In genomic region chr1:43545686-43546387, GRCh38 we compare ENCODE assay signal across 8 cellular contexts. TPM values are rescaled to one million over a fixed set of nuclear protein-coding genes. Genes with fewer than 3 reads are reported as not detected.
DNase-seq lines count a peak whose midpoint lies in the region; ATAC-seq and TF ChIP-seq lines count a peak whose summit lies in the region.

No MANE protein-coding gene starts in this region.

- H3K4me1 ChIP-seq in PC-9 (replicated peaks; ENCODE audit: insufficient read depth): peaks cover 57% of the 10 kb centered on the region
- peaks cover 0 to 83% (median 67%) of the 10 kb centered on the region in 4 donors for H3K4me1 ChIP-seq in sigmoid colon

- H3K27ac ChIP-seq in PC-9: no peak overlapping the region
- peak overlapping the region in 3 of 4 donors; percentile 12 to 80 (median 77) for H3K27ac ChIP-seq in sigmoid colon

- H2AFZ ChIP-seq in PC-9: no peak overlapping the region

- TF ChIP-seq CTCF in HFFc6 (IDR thresholded peaks at IDR 0.05) (no peak), PC-9 (conservative IDR thresholded peaks at IDR 0.05) (no peak), sigmoid colon (IDR thresholded peaks at IDR 0.05) (no peak)

- no peaks in the 10 kb centered on the region for H3K36me3 Mint-ChIP-seq in HFFc6 (ENCODE audit: low read depth)

- no peaks in the 10 kb centered on the region; the same call in 1 of the 2 replicates for H3K4me1 Mint-ChIP-seq in HFFc6 (ENCODE audit: low read depth)

- no TSS peak for BruUV-seq in PC-9 (replicated peaks; lab: Mats Ljungman, UMichigan)

- no peak for TF ChIP-seq EP300 in sigmoid colon (IDR thresholded peaks at IDR 0.05)

- H3K9me3 ChIP-seq in PC-9 (ENCODE audit: insufficient read depth, low read depth) (no peaks in the 10 kb centered on the region), sigmoid colon (no peaks in the 10 kb centered on the region)

- H4K20me1 ChIP-seq in PC-9 (ENCODE audit: insufficient read depth): no peaks in the 10 kb centered on the region

- peaks cover 71% of the 10 kb centered on the region for H3K79me2 ChIP-seq in PC-9 (ENCODE audit: low read depth)

- intact Hi-C loops in PC-9 (cut with micrococcal nuclease; ENCODE audit: unreplicated experiment): no loop called here
- intact Hi-C loops in sigmoid colon (cut with DNase I): no loop called here

- ATAC-seq in HG03442 (IDR thresholded peaks at IDR 0.05; ENCODE audit: unreplicated experiment): no peak
- ATAC-seq in GM19397 (IDR thresholded peaks at IDR 0.05; ENCODE audit: unreplicated experiment): no peak

- no peak overlapping the region for H3K27ac Mint-ChIP-seq in HFFc6

- H3F3A ChIP-seq in PC-9 (ENCODE audit: insufficient read depth, low read depth): peaks cover 26% of the 10 kb centered on the region

- no peaks in the 10 kb centered on the region for H3K9me3 Mint-ChIP-seq in HFFc6

- CTCF ChIA-PET in PC-9 (lab: Charles Lee): no interaction called here

- H3K4me2 ChIP-seq in PC-9: peak overlapping the region; percentile 34

- TF ChIP-seq POLR2A in sigmoid colon (IDR thresholded peaks at IDR 0.05): no peak

- H3K4me3 ChIP-seq in PC-9 (no peak overlapping the region), sigmoid colon (no peak overlapping the region)

- 0 out of 2 replicates have a peak, but pooled peaks cover 6% of the 10 kb centered on the region for H3K36me3 ChIP-seq in PC-9 (ENCODE audit: low read depth)
- peaks cover 0 to 4% (median 0%) of the 10 kb centered on the region in 4 donors for H3K36me3 ChIP-seq in sigmoid colon

- no peaks in the 10 kb centered on the region for H3K27me3 Mint-ChIP-seq in HFFc6 (ENCODE audit: insufficient read depth)

- H3K27me3 ChIP-seq in PC-9 (ENCODE audit: insufficient read depth, low read depth): no peaks in the 10 kb centered on the region
- H3K27me3 ChIP-seq in sigmoid colon: no peaks in the 10 kb centered on the region

- peak; percentile 20 for DNase-seq in HFFc6
- DNase-seq in PC-9: peak in 1 of 2 experiments; percentile 37
- peak in 47 of 51 donors; percentile 18 to 91 (median 75) for DNase-seq in hypothalamus (lab: John Stamatoyannopoulos, UW)
- no peak for DNase-seq in sigmoid colon
- no peak for DNase-seq in SIG-M5 (lab: John Stamatoyannopoulos, UW)
- DNase-seq in CD1c-positive myeloid dendritic cell (ENCODE audit: extremely low spot score): no peak

- POLR2A ChIA-PET in PC-9 (lab: Charles Lee; ENCODE audit: unreplicated experiment): no interaction called here

- H3K9me2 ChIP-seq in PC-9 (ENCODE audit: insufficient read depth): no peaks in the 10 kb centered on the region

- WGBS in sigmoid colon, 2 donors: 9 to 46% methylated on average over 12 of the region's 12 CpGs

- H3K4me3 Mint-ChIP-seq in HFFc6: no peak overlapping the region

RNA-seq across cellular contexts. Expression of gene PTPRF, which starts 15.2 kb away (rescaled TPM):
- 100 to 1,000 TPM in 4 of 6 experiments, 10 to 100 TPM in 2; 94.3 to 119 (median 109) TPM for total RNA-seq in HFFc6 (2021; fragmentation: NEBNext Ultra II Directional; extraction: Animal tissue kit (Norgen Biotek cat#: 25700))
- total RNA-seq in PC-9 (2021) (359 and 439 TPM in 2 replicates), sigmoid colon (10 to 100 TPM; 38.2 to 78.7 (median 42.9) TPM)
- 100 to 1,000 TPM in 1 of 3 donors, 10 to 100 TPM in 2; 18.6 to 125 (median 31.7) TPM for polyA plus RNA-seq in sigmoid colon

Comparison
In these comparisons a context has a peak if more than half of its experiments do, and no peak if none do; other contexts are left out.
1. DNase-seq: peak in HFFc6 (single experiment) and hypothalamus (47 of 51); none in sigmoid colon (single experiment), SIG-M5 (single experiment) and CD1c-positive myeloid dendritic cell (single experiment).